Comparison of ENCODE assay signal across 2 cellular contexts in the genomic region with DNA sequence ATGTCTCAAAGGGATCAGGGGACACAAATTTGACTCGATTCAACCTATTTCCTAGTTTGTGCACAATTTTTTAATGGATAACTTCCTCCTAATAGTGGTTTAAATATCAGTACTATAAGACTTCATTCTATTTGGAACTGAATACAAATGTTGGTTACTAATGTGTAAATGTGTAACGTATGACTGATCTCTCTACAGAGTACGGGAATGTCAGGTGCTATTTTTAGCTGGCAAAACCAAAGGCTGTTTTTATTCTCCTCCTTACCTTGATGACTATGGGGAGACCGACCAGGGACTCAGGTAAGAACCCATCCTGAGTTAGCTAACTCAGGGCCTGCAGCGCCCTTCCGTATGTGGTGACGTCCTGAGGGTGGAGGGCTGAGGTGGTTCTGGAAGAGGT.
TF ChIP-seq lines count a peak whose summit lies in the region.

No MANE protein-coding gene starts in this region.

TF ChIP-seq in HepG2, 621 proteins besides CTCF, POLR2A, EP300 and RAD21:
- TF ChIP-seq THYN1 (CRISPR knock-in tag; IDR thresholded peaks at IDR 0.05; ENCODE audit: borderline replicate concordance, low read depth), result no peak
- no peak for TF ChIP-seq ZNF460 (CRISPR knock-in tag; IDR thresholded peaks at IDR 0.05; ENCODE audit: borderline replicate concordance)
- TF ChIP-seq ZNF619 (CRISPR knock-in tag; IDR thresholded peaks at IDR 0.05), result no peak
- TF ChIP-seq SMARCE1 (IDR thresholded peaks at IDR 0.05; ENCODE audit: borderline replicate concordance), result no peak
- TF ChIP-seq ZNF556 (CRISPR knock-in tag; IDR thresholded peaks at IDR 0.05; ENCODE audit: borderline replicate concordance), result no peak
- no peak for TF ChIP-seq ZKSCAN5 (CRISPR knock-in tag; IDR thresholded peaks at IDR 0.05)
- TF ChIP-seq E2F1 (CRISPR knock-in tag; IDR thresholded peaks at IDR 0.05), result no peak
- TF ChIP-seq RFXAP (CRISPR knock-in tag; IDR thresholded peaks at IDR 0.05; ENCODE audit: borderline replicate concordance), result no peak
- no peak for TF ChIP-seq ARNT2 (CRISPR knock-in tag; IDR thresholded peaks at IDR 0.05; ENCODE audit: low read depth)
- TF ChIP-seq CEBPG (CRISPR knock-in tag; IDR thresholded peaks at IDR 0.05), result no peak
- no peak for TF ChIP-seq ZNF737 (CRISPR knock-in tag; IDR thresholded peaks at IDR 0.05; ENCODE audit: borderline replicate concordance)
- no peak for TF ChIP-seq NFATC3 (CRISPR knock-in tag; IDR thresholded peaks at IDR 0.05)
- TF ChIP-seq HDAC2 (CRISPR knock-in tag; IDR thresholded peaks at IDR 0.05), result no peak
- no peak for TF ChIP-seq PREB (CRISPR knock-in tag; IDR thresholded peaks at IDR 0.05)
- no peak for TF ChIP-seq ZSCAN21 (CRISPR knock-in tag; IDR thresholded peaks at IDR 0.05; ENCODE audit: borderline replicate concordance)
- no peak for TF ChIP-seq E2F2 (CRISPR knock-in tag; IDR thresholded peaks at IDR 0.05; ENCODE audit: borderline replicate concordance)

TF ChIP-seq in GM12891, 5 proteins besides CTCF, POLR2A, EP300 and RAD21:
- TF ChIP-seq SPI1 (IDR thresholded peaks at IDR 0.05; ENCODE audit: low read depth, low read length) (no peak), POU2F2 (IDR thresholded peaks at IDR 0.05; ENCODE audit: low read depth, low read length) (no peak), PAX5 (IDR thresholded peaks at IDR 0.05; ENCODE audit: insufficient read depth, low read length, severe bottlenecking) (no peak), POLR2AphosphoS5 (IDR thresholded peaks at IDR 0.05; ENCODE audit: low read depth, low read length) (no peak), TAF1 (IDR thresholded peaks at IDR 0.05; ENCODE audit: low read depth, low read length) (no peak)
